ENCODE assay signal across 8 cellular contexts in the genomic region with DNA sequence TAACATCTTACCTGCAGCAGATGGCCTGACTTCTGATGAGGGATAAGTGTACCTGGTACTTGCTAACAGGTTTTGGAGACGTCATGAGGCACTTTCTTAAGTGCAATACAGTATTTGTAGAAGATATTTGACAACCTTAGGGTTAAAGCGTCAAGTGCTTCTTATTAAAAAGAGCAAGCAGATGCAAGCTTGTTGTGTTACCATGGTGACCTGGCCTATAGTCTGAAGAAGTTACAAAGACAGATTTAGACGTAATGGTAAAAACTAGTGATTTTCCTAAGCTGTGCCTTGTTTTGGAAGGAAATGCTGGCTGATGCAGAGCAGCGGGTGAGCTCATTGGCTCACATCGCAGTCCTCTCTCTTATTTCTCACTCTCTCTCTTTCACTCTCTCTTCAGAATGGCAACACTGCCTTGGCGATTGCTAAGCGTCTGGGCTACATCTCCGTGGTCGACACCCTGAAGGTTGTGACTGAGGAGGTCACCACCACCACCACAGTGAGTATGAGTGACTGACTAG.
A peak's percentile ranks its signal among the peaks of the same experiment; 100 is the strongest.
DNase-seq lines count a peak whose midpoint lies in the region; TF ChIP-seq lines count a peak whose summit lies in the region.
"Had no signal": no experiment of that assay in that cellular context is flagged by ENCODE, and none has a peak within 500 bp of the region (broad histone marks: within the 10 kb centered on the region; RNA-seq: fewer than 3 reads in every experiment).

No MANE protein-coding gene starts in this region.

- no peak overlapping the region for H3K4me3 ChIP-seq in fibroblast of villous mesenchyme (ENCODE audit: low read depth, low read length)
- peak overlapping the region; percentile 26 for H3K4me3 ChIP-seq in neural cell (ENCODE audit: low read length)
- H3K4me3 ChIP-seq in transverse colon, result peak overlapping the region in 1 of 4 donors; percentile 3
- H3K4me3 ChIP-seq in MG63, result no peak overlapping the region

- H3K4me2 ChIP-seq in neural cell (ENCODE audit: low read length), result no peak overlapping the region

- DNase-seq in amygdala (lab: John Stamatoyannopoulos, UW) (peak in 30 of 56 donors; percentile 5 to 69 (median 22)), fibroblast of villous mesenchyme (ENCODE audit: low read depth) (peak; percentile 56), transverse colon (no peak), MG63 (no peak)
- DNase-seq in activated naive CD4-positive, alpha-beta T cell treated with anti-CD3 and anti-CD28 coated beads for 36 hours, result no peak
- no peak for DNase-seq in activated naive CD4-positive, alpha-beta T cell (lab: John Stamatoyannopoulos, UW)

- in situ Hi-C loops in transverse colon (cut with MboI; ENCODE audit: low pct_ligation_motif_present in 1 of 4, low pct_unique_long_range_greater_than_20kb in 1 of 4, low sequenced_read_pairs in 3 of 4), result no loop called here

- TF ChIP-seq RAD21 in neural cell (conservative IDR thresholded peaks at IDR 0.05), result no peak

- H3K36me3 Mint-ChIP-seq in activated naive CD4-positive, alpha-beta T cell treated with anti-CD3 and anti-CD28 coated beads for 36 hours (ENCODE audit: low read depth), result no peaks in the 10 kb centered on the region

- H3K79me2 ChIP-seq in neural cell (replicated peaks; ENCODE audit: insufficient read depth, low read length), result no peaks in the 10 kb centered on the region

- H3F3A ChIP-seq in neural cell (ENCODE audit: insufficient read depth, low read length, poor library complexity, severe bottlenecking), result peaks cover 4% of the 10 kb centered on the region

- H3K9ac ChIP-seq in neural cell (ENCODE audit: low read length), result no peak overlapping the region

- H3K9me3 ChIP-seq in neural cell (ENCODE audit: low read length) (no peaks in the 10 kb centered on the region), transverse colon (no peaks in the 10 kb centered on the region), MG63 (no peaks in the 10 kb centered on the region)

- H3K9me3 Mint-ChIP-seq in activated naive CD4-positive, alpha-beta T cell treated with anti-CD3 and anti-CD28 coated beads for 36 hours, result no peaks in the 10 kb centered on the region
- H3K9me3 Mint-ChIP-seq: central memory CD8-positive, alpha-beta T cell had no signal

- H3K27me3 ChIP-seq in neural cell (ENCODE audit: insufficient read depth, low read depth, low read length), result no peaks in the 10 kb centered on the region
- no peaks in the 10 kb centered on the region for H3K27me3 ChIP-seq in transverse colon
- H3K27me3 ChIP-seq in MG63, result no peaks in the 10 kb centered on the region

- no peak overlapping the region for H3K27ac Mint-ChIP-seq in activated naive CD4-positive, alpha-beta T cell treated with anti-CD3 and anti-CD28 coated beads for 36 hours

- H3K4me1 Mint-ChIP-seq in activated naive CD4-positive, alpha-beta T cell treated with anti-CD3 and anti-CD28 coated beads for 36 hours (ENCODE audit: low read depth), result no peaks in the 10 kb centered on the region
- H3K4me1 Mint-ChIP-seq: central memory CD8-positive, alpha-beta T cell had no signal

- peak; percentile 30 for TF ChIP-seq POLR2A in transverse colon (IDR thresholded peaks at IDR 0.05)

- no peaks in the 10 kb centered on the region for H4K20me1 ChIP-seq in neural cell (ENCODE audit: insufficient read depth)

- H3K27me3 Mint-ChIP-seq in activated naive CD4-positive, alpha-beta T cell treated with anti-CD3 and anti-CD28 coated beads for 36 hours (ENCODE audit: low read depth), result peaks cover 12% of the 10 kb centered on the region

- intact Hi-C loops in transverse colon (cut with DNase I; ENCODE audit: low total_unique reads), result no loop called here
- intact Hi-C loops in activated naive CD4-positive, alpha-beta T cell treated with anti-CD3 and anti-CD28 coated beads for 36 hours (cut with micrococcal nuclease), result no loop called here

- TF ChIP-seq EP300 in neural cell (conservative IDR thresholded peaks at IDR 0.05; ENCODE audit: poor library complexity, severe bottlenecking) (no peak), transverse colon (IDR thresholded peaks at IDR 0.05; ENCODE audit: low read depth) (no peak)

- H3K4me1 ChIP-seq in transverse colon, result peaks cover 0 to 15% (median 0%) of the 10 kb centered on the region in 4 donors

- no peak overlapping the region for H2AFZ ChIP-seq in neural cell (ENCODE audit: low read depth, low read length)

- TF ChIP-seq CTCF in fibroblast of villous mesenchyme (IDR thresholded peaks at IDR 0.05; ENCODE audit: insufficient read depth, low read depth, low read length) (no peak), neural cell (IDR thresholded peaks at IDR 0.05; ENCODE audit: poor library complexity, severe bottlenecking) (no peak), transverse colon (IDR thresholded peaks at IDR 0.05) (no peak)

- CTCF ChIA-PET in activated naive CD4-positive, alpha-beta T cell treated with anti-CD3 and anti-CD28 coated beads for 36 hours (lab: Charles Lee), result no interaction called here

- no peaks in the 10 kb centered on the region for H3K9me2 ChIP-seq in neural cell (ENCODE audit: insufficient read depth, low read length)

- 64 to 71% methylated on average over 9 of the region's 9 CpGs for WGBS in transverse colon (ENCODE audit: low coverage in 1 of 2), 2 donors

- H3K36me3 ChIP-seq in neural cell (ENCODE audit: insufficient read depth, low read length) (peaks cover 4% of the 10 kb centered on the region), transverse colon (no peaks in the 10 kb centered on the region), MG63 (no peaks in the 10 kb centered on the region)

- no peak overlapping the region for H3K4me3 Mint-ChIP-seq in activated naive CD4-positive, alpha-beta T cell treated with anti-CD3 and anti-CD28 coated beads for 36 hours
- H3K4me3 Mint-ChIP-seq: central memory CD8-positive, alpha-beta T cell had no signal

- H3K27ac ChIP-seq in neural cell (ENCODE audit: low read length) (no peak overlapping the region), transverse colon (peak overlapping the region; percentile 75 to 81 (median 80))

TF ChIP-seq in neural cell, 6 proteins besides CTCF, POLR2A, EP300 and RAD21:
- no peak for TF ChIP-seq SMC3 (conservative IDR thresholded peaks at IDR 0.05; ENCODE audit: poor library complexity)
- no peak for TF ChIP-seq POLR2AphosphoS5 (IDR thresholded peaks at IDR 0.05)
- no peak for TF ChIP-seq EZH2 (IDR thresholded peaks at IDR 0.05; ENCODE audit: borderline replicate concordance, insufficient read depth, low read length, poor library complexity, severe bottlenecking)
- TF ChIP-seq, protein P1, sequence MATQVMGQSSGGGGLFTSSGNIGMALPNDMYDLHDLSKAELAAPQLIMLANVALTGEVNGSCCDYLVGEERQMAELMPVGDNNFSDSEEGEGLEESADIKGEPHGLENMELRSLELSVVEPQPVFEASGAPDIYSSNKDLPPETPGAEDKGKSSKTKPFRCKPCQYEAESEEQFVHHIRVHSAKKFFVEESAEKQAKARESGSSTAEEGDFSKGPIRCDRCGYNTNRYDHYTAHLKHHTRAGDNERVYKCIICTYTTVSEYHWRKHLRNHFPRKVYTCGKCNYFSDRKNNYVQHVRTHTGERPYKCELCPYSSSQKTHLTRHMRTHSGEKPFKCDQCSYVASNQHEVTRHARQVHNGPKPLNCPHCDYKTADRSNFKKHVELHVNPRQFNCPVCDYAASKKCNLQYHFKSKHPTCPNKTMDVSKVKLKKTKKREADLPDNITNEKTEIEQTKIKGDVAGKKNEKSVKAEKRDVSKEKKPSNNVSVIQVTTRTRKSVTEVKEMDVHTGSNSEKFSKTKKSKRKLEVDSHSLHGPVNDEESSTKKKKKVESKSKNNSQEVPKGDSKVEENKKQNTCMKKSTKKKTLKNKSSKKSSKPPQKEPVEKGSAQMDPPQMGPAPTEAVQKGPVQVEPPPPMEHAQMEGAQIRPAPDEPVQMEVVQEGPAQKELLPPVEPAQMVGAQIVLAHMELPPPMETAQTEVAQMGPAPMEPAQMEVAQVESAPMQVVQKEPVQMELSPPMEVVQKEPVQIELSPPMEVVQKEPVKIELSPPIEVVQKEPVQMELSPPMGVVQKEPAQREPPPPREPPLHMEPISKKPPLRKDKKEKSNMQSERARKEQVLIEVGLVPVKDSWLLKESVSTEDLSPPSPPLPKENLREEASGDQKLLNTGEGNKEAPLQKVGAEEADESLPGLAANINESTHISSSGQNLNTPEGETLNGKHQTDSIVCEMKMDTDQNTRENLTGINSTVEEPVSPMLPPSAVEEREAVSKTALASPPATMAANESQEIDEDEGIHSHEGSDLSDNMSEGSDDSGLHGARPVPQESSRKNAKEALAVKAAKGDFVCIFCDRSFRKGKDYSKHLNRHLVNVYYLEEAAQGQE (IDR thresholded peaks at IDR 0.05; ENCODE audit: borderline replicate concordance), result no peak
- no peak for TF ChIP-seq TAF1 (IDR thresholded peaks at IDR 0.05; ENCODE audit: low read depth)
- TF ChIP-seq MXI1 (conservative IDR thresholded peaks at IDR 0.05; ENCODE audit: poor library complexity, severe bottlenecking), result no peak

Comparison
In these comparisons a context has a peak if more than half of its experiments do, and no peak if none do; other contexts are left out.
1. DNase-seq: peak in amygdala (30 of 56) and fibroblast of villous mesenchyme (single experiment); none in transverse colon (single experiment), activated naive CD4-positive, alpha-beta T cell treated with anti-CD3 and anti-CD28 coated beads for 36 hours (single experiment), MG63 (single experiment) and activated naive CD4-positive, alpha-beta T cell (0 of 4).